Comparison of ENCODE assay signal across 8 cellular contexts in genomic region chr10:116742367-116743265, GRCh38. TPM values are rescaled to one million over a fixed set of nuclear protein-coding genes. Genes with fewer than 3 reads are reported as not detected.
DNase-seq lines count a peak whose midpoint lies in the region; ATAC-seq and TF ChIP-seq lines count a peak whose summit lies in the region.

HSPA12A (minus strand) TSS chr10:116742566; CDS start chr10:116742469, 97 bp downstream.

- intact Hi-C loops in left colon (cut with DNase I, micrococcal nuclease): no loop called here

- TF ChIP-seq CTCF in GM10266 (IDR thresholded peaks at IDR 0.05; ENCODE audit: control insufficient read depth, insufficient read depth, low read depth, missing control alignments): no peak

- peak; percentile 89 for DNase-seq in GM10266 (ENCODE audit: extremely low spot score)
- peak; percentile 61 for DNase-seq in GOT3 (lab: John Stamatoyannopoulos, UW)
- peak; percentile 77 for DNase-seq in LoVo (ENCODE audit: low spot score)
- DNase-seq in activated CD4-positive, alpha-beta T cell treated with anti-CD3 and anti-CD28 coated beads for 24 hours (ENCODE audit: low read depth in 2 of 2): peak; percentile 29 to 54
- peak; percentile 59 for DNase-seq in dedifferentiated amniotic fluid mesenchymal stem cell (ENCODE audit: extremely low spot score)
- DNase-seq in left colon: peak; percentile 66 to 82
- peak; percentile 73 for DNase-seq in stimulated activated CD4-positive, alpha-beta T cell treated with anti-CD3 and anti-CD28 coated beads, Interleukin-15, amount 100 ng/mL, for 24 hours
- DNase-seq in effector CD4-positive, alpha-beta T cell: no peak

- ATAC-seq in left colon: peak; percentile 92

RNA-seq across cellular contexts. Expression of gene HSPA12A, which starts in this region (rescaled TPM):
- 1 to 10 TPM; 6.6 to 7.2 TPM for total RNA-seq in left colon
